In genomic region chr14:76863724-76864407, GRCh38 we compare ENCODE assay signal across 10 cellular contexts. TPM values are rescaled to one million over a fixed set of nuclear protein-coding genes. Genes with fewer than 3 reads are reported as not detected.
DNase-seq lines count a peak whose midpoint lies in the region; ATAC-seq and TF ChIP-seq lines count a peak whose summit lies in the region.
"Had no signal": no experiment of that assay in that cellular context is flagged by ENCODE, and none has a peak within 500 bp of the region (broad histone marks: within the 10 kb centered on the region; RNA-seq: fewer than 3 reads in every experiment).

No MANE protein-coding gene starts in this region.

- no peaks in the 10 kb centered on the region for H3K79me1 ChIP-seq in mesenchymal stem cell (replicated peaks; ENCODE audit: low read length, poor library complexity, severe bottlenecking)

- H3K27ac Mint-ChIP-seq in mesothelial cell of epicardium = no peak overlapping the region

- no peak overlapping the region for H3K18ac ChIP-seq in mesenchymal stem cell (ENCODE audit: low read depth in 1 of 2, low read length in 2 of 2)

- H2BK15ac ChIP-seq in mesenchymal stem cell (ENCODE audit: low read depth, poor library complexity, severe bottlenecking) = no peak overlapping the region

- H2BK5ac ChIP-seq in mesenchymal stem cell (ENCODE audit: low read depth, low read length, poor library complexity, severe bottlenecking) = no peak overlapping the region

- no peaks in the 10 kb centered on the region for H3K9me3 ChIP-seq in mesenchymal stem cell (ENCODE audit: control insufficient read depth, low read length)

- DNase-seq in C1 segment of cervical spinal cord (lab: John Stamatoyannopoulos, UW) (peak in 9 of 14 donors; percentile 14 to 54 (median 34)), KBM-7 (peak; percentile 92), mesenchymal stem cell (no peak), NCI-H526 (lab: John Stamatoyannopoulos, UW) (no peak), mesothelial cell of epicardium (ENCODE audit: low spot score in 2 of 2, unreplicated experiment in 2 of 2) (no peak)
- DNase-seq in activated T-cell treated with anti-CD3 and anti-CD28 coated beads, Interleukin-2, amount 50 U/mL, for 48 hours = peak; percentile 29 to 41
- DNase-seq: Karpas-422 had no signal

- H4K8ac ChIP-seq in mesenchymal stem cell (ENCODE audit: low read length) = no peak overlapping the region

- no peak overlapping the region for H3K23ac ChIP-seq in mesenchymal stem cell (ENCODE audit: low read length in 2 of 2)

- no peak overlapping the region for H3K9ac ChIP-seq in mesenchymal stem cell (ENCODE audit: low read length)

- H3K4me3 ChIP-seq in mesenchymal stem cell (ENCODE audit: insufficient read depth in 1 of 2, low read depth in 1 of 2, low read length in 2 of 2) = no peak overlapping the region

- H3K36me3 ChIP-seq in mesenchymal stem cell (ENCODE audit: control insufficient read depth in 1 of 2, insufficient read depth in 2 of 2, low read depth in 1 of 2, low read length in 2 of 2) = no peaks in the 10 kb centered on the region

- H2AK5ac ChIP-seq in mesenchymal stem cell (ENCODE audit: low read length, severe bottlenecking) = no peak overlapping the region

- ATAC-seq in GM19328 (IDR thresholded peaks at IDR 0.05; ENCODE audit: unreplicated experiment) (no peak), HG02870 (IDR thresholded peaks at IDR 0.05; ENCODE audit: unreplicated experiment) (no peak)

- no peak overlapping the region for H2BK120ac ChIP-seq in mesenchymal stem cell (ENCODE audit: low read depth, low read length)

- H4K91ac ChIP-seq in mesenchymal stem cell (ENCODE audit: low read length) = no peak overlapping the region

- peaks cover 4% of the 10 kb centered on the region for H3K4me1 ChIP-seq in mesenchymal stem cell (ENCODE audit: control insufficient read depth, insufficient read depth, low read depth, low read length)

- H3K27ac ChIP-seq in mesenchymal stem cell (ENCODE audit: low read length, poor library complexity, severe bottlenecking) = no peak overlapping the region

- H3K4ac ChIP-seq in mesenchymal stem cell (ENCODE audit: low read depth in 1 of 2, low read length in 2 of 2) = no peak overlapping the region

- H2AFZ ChIP-seq in mesenchymal stem cell (ENCODE audit: low read depth, low read length) = no peak overlapping the region

- in situ Hi-C loops in KBM-7 (cut with MboI; ENCODE audit: low pct_unique_long_range_greater_than_20kb, low sequenced_read_pairs) = no loop called here

- no peak overlapping the region for H3K4me3 Mint-ChIP-seq in mesothelial cell of epicardium

- H3K14ac ChIP-seq in mesenchymal stem cell (ENCODE audit: low read length in 2 of 2) = no peak overlapping the region

- H3K27me3 Mint-ChIP-seq in mesothelial cell of epicardium (ENCODE audit: low read depth) = peaks cover 12% of the 10 kb centered on the region

- H3K4me1 Mint-ChIP-seq in mesothelial cell of epicardium = peaks cover 5% of the 10 kb centered on the region

- WGBS in mesenchymal stem cell = 60% methylated on average over 15 of the region's 15 CpGs

- no peak overlapping the region for H2BK12ac ChIP-seq in mesenchymal stem cell (ENCODE audit: low read length in 2 of 2)

- no peaks in the 10 kb centered on the region for H3K9me3 Mint-ChIP-seq in mesothelial cell of epicardium

- peak overlapping the region; percentile 34 for H3K4me2 ChIP-seq in mesenchymal stem cell (ENCODE audit: low read length, poor library complexity, severe bottlenecking)

- TF ChIP-seq CTCF in mesothelial cell of epicardium (IDR thresholded peaks at IDR 0.05; ENCODE audit: unreplicated experiment) = no peak

- H3K36me3 Mint-ChIP-seq in mesothelial cell of epicardium = no peaks in the 10 kb centered on the region

- H3K27me3 ChIP-seq in mesenchymal stem cell (ENCODE audit: control insufficient read depth in 1 of 2, insufficient read depth in 1 of 2, low read length in 2 of 2) = peaks cover 47 to 80% of the 10 kb centered on the region in 2 experiments

RNA-seq across cellular contexts. Expression of gene LRRC74A, which starts 37.7 kb away (rescaled TPM):
- polyA plus RNA-seq in mesenchymal stem cell (2013, experiment 1 of 2) = not detected
- not detected for polyA plus RNA-seq in mesenchymal stem cell (2013, experiment 2 of 2)
- total RNA-seq in mesothelial cell of epicardium = not detected in 3 replicates
- total RNA-seq: posterior vena cava had no signal

RNA-seq across cellular contexts. Expression of gene ANGEL1, which starts 51.2 kb away (rescaled TPM):
- 6.7 TPM for polyA plus RNA-seq in mesenchymal stem cell (2013, experiment 1 of 2)
- 6.5 TPM for polyA plus RNA-seq in mesenchymal stem cell (2013, experiment 2 of 2)
- 36.3 to 39.9 TPM (median 39.4 TPM) in 3 replicates for total RNA-seq in mesothelial cell of epicardium

Comparison
In these comparisons a context has a peak if more than half of its experiments do, and no peak if none do; other contexts are left out.
1. DNase-seq: peak in C1 segment of cervical spinal cord (9 of 14), KBM-7 (single experiment) and activated T-cell treated with anti-CD3 and anti-CD28 coated beads, Interleukin-2, amount 50 U/mL, for 48 hours (2 of 2); none in mesenchymal stem cell (single experiment), NCI-H526 (0 of 2) and mesothelial cell of epicardium (0 of 2).